ENCODE assay signal across 12 cellular contexts in genomic region chr5:2757563-2758311, GRCh38. TPM values are rescaled to one million over a fixed set of nuclear protein-coding genes. Genes with fewer than 3 reads are reported as not detected.
DNase-seq lines count a peak whose midpoint lies in the region; ATAC-seq and TF ChIP-seq lines count a peak whose summit lies in the region.
"Had no signal": no experiment of that assay in that cellular context is flagged by ENCODE, and none has a peak within 500 bp of the region (broad histone marks: within the 10 kb centered on the region; RNA-seq: fewer than 3 reads in every experiment).

No MANE protein-coding gene starts in this region.

- peak overlapping the region; percentile 12 for H2BK5ac ChIP-seq in trophoblast cell (ENCODE audit: low read depth, low read length, poor library complexity)

- no peak overlapping the region for H3K9ac ChIP-seq in trophoblast cell (ENCODE audit: low read length)

- peak overlapping the region; percentile 32 for H4K8ac ChIP-seq in trophoblast cell (ENCODE audit: low read depth, low read length)

- H3K79me1 ChIP-seq in trophoblast cell (ENCODE audit: low read length) = peaks cover 34% of the 10 kb centered on the region

- peak overlapping the region; percentile 63 for H3K4me3 ChIP-seq in H7 (ENCODE audit: insufficient read depth, low read depth, low read length)
- H3K4me3 ChIP-seq in RWPE2 (ENCODE audit: severe bottlenecking) = no peak overlapping the region
- no peak overlapping the region for H3K4me3 ChIP-seq in trophoblast cell (ENCODE audit: low read depth, low read length)

- no peak for DNase-seq in H7
- peak; percentile 98 for DNase-seq in RWPE2 (ENCODE audit: low spot score)
- DNase-seq in fibroblast of the conjunctiva (ENCODE audit: low read depth) = peak; percentile 44
- peak; percentile 97 to 100 for DNase-seq in trophoblast cell
- no peak for DNase-seq in NCI-H2081 treated with DMSO at 0.1 percent for 48 hours (lab: John Stamatoyannopoulos, UW)
- DNase-seq in mucosa of gallbladder (ENCODE audit: low spot score) = no peak
- no peak for DNase-seq in glomerular visceral epithelial cell (ENCODE audit: extremely low spot score)
- DNase-seq: activated CD4-positive, CD25-positive, alpha-beta regulatory T cell; CD8-positive, alpha-beta T cell; immature natural killer cell; KBM-7 had no signal

- no peaks in the 10 kb centered on the region for H3K9me3 ChIP-seq in RWPE2 (ENCODE audit: severe bottlenecking)
- H3K9me3 ChIP-seq in trophoblast cell (ENCODE audit: insufficient read depth, low read depth, low read length) = peaks cover 2% of the 10 kb centered on the region

- H4K91ac ChIP-seq in trophoblast cell (ENCODE audit: low read depth, low read length) = peak overlapping the region; percentile 54

- H2AK5ac ChIP-seq in trophoblast cell (ENCODE audit: low read length) = no peak overlapping the region

- H3K14ac ChIP-seq in trophoblast cell (ENCODE audit: low read length) = peak overlapping the region; percentile 39

- WGBS in trophoblast cell (ENCODE audit: extremely low coverage, insufficient coverage, insufficient read length) = no CpG with 5 or more reads among the region's 23 CpGs

- ATAC-seq in RWPE2 (ENCODE audit: low read depth) (peak; percentile 84), GM19397 (IDR thresholded peaks at IDR 0.05; ENCODE audit: unreplicated experiment) (no peak)
- ATAC-seq: CD8-positive, alpha-beta T cell had no signal

- no peak overlapping the region for H3K4ac ChIP-seq in trophoblast cell (ENCODE audit: low read depth, low read length)

- no peak overlapping the region for H3K23ac ChIP-seq in trophoblast cell (ENCODE audit: low read length)

- no peak for TF ChIP-seq CTCF in RWPE2 (IDR thresholded peaks at IDR 0.05; ENCODE audit: poor library complexity, severe bottlenecking)

- no peak overlapping the region for H2BK120ac ChIP-seq in trophoblast cell (ENCODE audit: insufficient read depth, low read length, poor library complexity)

- H2BK12ac ChIP-seq in trophoblast cell (ENCODE audit: low read length) = peak overlapping the region; percentile 27

- peaks cover 4% of the 10 kb centered on the region for H3K79me2 ChIP-seq in trophoblast cell (ENCODE audit: control insufficient read depth, insufficient read depth, low read length, poor library complexity)

- H3K18ac ChIP-seq in trophoblast cell (ENCODE audit: low read length) = no peak overlapping the region

- H3K27me3 ChIP-seq in H7 (ENCODE audit: control insufficient read depth, insufficient read depth, low read length) (peaks cover 52% of the 10 kb centered on the region), RWPE2 (ENCODE audit: insufficient read depth, poor library complexity, severe bottlenecking) (no peaks in the 10 kb centered on the region), trophoblast cell (ENCODE audit: insufficient read depth, low read length) (peaks cover 2% of the 10 kb centered on the region)

- H3K27ac ChIP-seq in RWPE2 (ENCODE audit: poor library complexity, severe bottlenecking) (peak overlapping the region; percentile 86), trophoblast cell (ENCODE audit: low read depth, low read length) (peak overlapping the region; percentile 44)

- H3K36me3 ChIP-seq in H7 (replicated peaks; ENCODE audit: control insufficient read depth, insufficient read depth, low read length) (no peaks in the 10 kb centered on the region), RWPE2 (ENCODE audit: low read depth) (no peaks in the 10 kb centered on the region), trophoblast cell (ENCODE audit: control insufficient read depth in 1 of 2, insufficient read depth in 2 of 2, low read length in 2 of 2) (no peaks in the 10 kb centered on the region)

- H4K12ac ChIP-seq in trophoblast cell (ENCODE audit: low read depth, low read length) = no peak overlapping the region

- H3K4me2 ChIP-seq in trophoblast cell (ENCODE audit: low read length) = peak overlapping the region; percentile 33

- peaks cover 36% of the 10 kb centered on the region for H3K4me1 ChIP-seq in RWPE2 (ENCODE audit: insufficient read depth, poor library complexity, severe bottlenecking)
- H3K4me1 ChIP-seq in trophoblast cell (ENCODE audit: control insufficient read depth in 1 of 2, insufficient read depth in 2 of 2, low read length in 2 of 2) = peaks cover 26 to 29% of the 10 kb centered on the region in 2 experiments

- H2AFZ ChIP-seq in trophoblast cell (ENCODE audit: insufficient read depth, low read length, poor library complexity) = no peak overlapping the region

RNA-seq across cellular contexts. Expression of gene IRX2, which starts 6.3 kb away (rescaled TPM):
- 51.4 and 74.9 TPM in 2 replicates for total RNA-seq in H7 (2014; rRNA removed; shearing (Covaris generic))
- polyA plus RNA-seq in trophoblast cell (2013) = 10.2 and 10.7 TPM in 2 replicates
- total RNA-seq in mucosa of gallbladder = 0.26 TPM
- total RNA-seq: CD8-positive, alpha-beta T cell had no signal
- polyA plus RNA-seq: immature natural killer cell had no signal

Comparison
In these comparisons a context has a peak if more than half of its experiments do, and no peak if none do; other contexts are left out.
1. DNase-seq: peak in RWPE2 (single experiment), fibroblast of the conjunctiva (single experiment) and trophoblast cell (2 of 2); none in H7 (single experiment), NCI-H2081 treated with DMSO at 0.1 percent for 48 hours (single experiment), mucosa of gallbladder (single experiment) and glomerular visceral epithelial cell (single experiment).
2. RNA of gene IRX2, which starts 6.3 kb away (total RNA-seq): 51.4 to 74.9 TPM in H7; 0.26 TPM in mucosa of gallbladder (single experiment); every median in the first group is over 10 times any median in the second.